In genomic region chr10:127649642-127650041, GRCh38 we compare ENCODE assay signal across 14 cellular contexts.
DNase-seq lines count a peak whose midpoint lies in the region; ATAC-seq, FAIRE-seq and TF ChIP-seq lines count a peak whose summit lies in the region.
"Had no signal": no experiment of that assay in that cellular context is flagged by ENCODE, and none has a peak within 500 bp of the region (broad histone marks: within the 10 kb centered on the region; RNA-seq: fewer than 3 reads in every experiment).

No MANE protein-coding gene starts in this region.

- no peak overlapping the region for H3K4me2 ChIP-seq in mesendoderm (ENCODE audit: low read length)

- H3K23ac ChIP-seq in mesendoderm (ENCODE audit: low read length) = no peak overlapping the region

- no peak for FAIRE-seq in bronchial epithelial cell (lab: Jason Lieb, UNC)

- H3K18ac ChIP-seq in mesendoderm (ENCODE audit: low read length) = no peak overlapping the region

- intact Hi-C loops in left cardiac atrium (cut with DNase I) = no loop called here

- no peaks in the 10 kb centered on the region for H3K79me1 ChIP-seq in mesendoderm (ENCODE audit: low read length)

- H4K5ac ChIP-seq in mesendoderm (ENCODE audit: low read length) = no peak overlapping the region

- TF ChIP-seq CTCF in bronchial epithelial cell (IDR thresholded peaks at IDR 0.05; ENCODE audit: insufficient read depth, low read length, severe bottlenecking) = peak; percentile 23

- no peak overlapping the region for H4K8ac ChIP-seq in mesendoderm (ENCODE audit: low read depth, low read length)

- no peak overlapping the region for H2AK5ac ChIP-seq in mesendoderm (ENCODE audit: low read length)

- H3K27ac ChIP-seq in mesendoderm (ENCODE audit: low read depth, low read length) = no peak overlapping the region
- H3K27ac ChIP-seq: heart left ventricle, transverse colon had no signal

- no peaks in the 10 kb centered on the region for H3K27me3 ChIP-seq in bronchial epithelial cell (ENCODE audit: control insufficient read depth, insufficient read depth, low read length)
- no peaks in the 10 kb centered on the region for H3K27me3 ChIP-seq in mesendoderm (ENCODE audit: insufficient read depth, low read length, poor library complexity)
- H3K27me3 ChIP-seq: transverse colon had no signal

- no peak overlapping the region for H2BK15ac ChIP-seq in mesendoderm (replicated peaks; ENCODE audit: low read depth)

- WGBS in mesendoderm (ENCODE audit: extremely low coverage, insufficient coverage, low lambda C conversion rate) = no CpG with 5 or more reads among the region's 6 CpGs

- H3K36me3 ChIP-seq in bronchial epithelial cell (ENCODE audit: control insufficient read depth, insufficient read depth, low read length) = no peaks in the 10 kb centered on the region
- H3K36me3 ChIP-seq in mesendoderm (ENCODE audit: control insufficient read depth, insufficient read depth, low read length) = no peaks in the 10 kb centered on the region
- H3K36me3 ChIP-seq: heart left ventricle, transverse colon had no signal

- H3K4me3 ChIP-seq in bronchial epithelial cell (ENCODE audit: low read depth, low read length) (no peak overlapping the region), mesendoderm (ENCODE audit: low read length) (no peak overlapping the region)
- H3K4me3 ChIP-seq: heart left ventricle, transverse colon had no signal

- H3K4ac ChIP-seq in mesendoderm (ENCODE audit: low read depth, low read length) = no peak overlapping the region

- no peak overlapping the region for H2BK5ac ChIP-seq in mesendoderm (ENCODE audit: low read length)

- H2BK120ac ChIP-seq in mesendoderm (ENCODE audit: low read depth, low read length) = no peak overlapping the region

- DNase-seq in ELR (ENCODE audit: low read depth) (peak; percentile 0), HT-29 (ENCODE audit: low spot score) (peak; percentile 12), bronchial epithelial cell (ENCODE audit: low read depth) (peak; percentile 7), mesendoderm (peak; percentile 78), COR-L47 (lab: John Stamatoyannopoulos, UW) (no peak), left cardiac atrium (no peak), AG08395 (ENCODE audit: low spot score) (no peak)
- DNase-seq: central memory CD4-positive, alpha-beta T cell; heart left ventricle; NCI-H1930; stimulated activated CD4-positive, alpha-beta T cell treated with anti-CD3 and anti-CD28 coated beads, Interleukin-2, amount 100 ng/mL, for 48 hours; T-helper 1 cell; transverse colon had no signal

- no peak for ATAC-seq in left cardiac atrium
- no peak for ATAC-seq in GM21423 (IDR thresholded peaks at IDR 0.05; ENCODE audit: unreplicated experiment)
- ATAC-seq: heart left ventricle had no signal

- no peak overlapping the region for H3K9ac ChIP-seq in mesendoderm (ENCODE audit: low read length)

- no peaks in the 10 kb centered on the region for H3K4me1 ChIP-seq in mesendoderm (ENCODE audit: control insufficient read depth, low read depth, low read length)
- H3K4me1 ChIP-seq: heart left ventricle, transverse colon had no signal

- H3K79me2 ChIP-seq in mesendoderm (ENCODE audit: control insufficient read depth, insufficient read depth, low read length) = no peaks in the 10 kb centered on the region

- H3K56ac ChIP-seq in mesendoderm (ENCODE audit: low read length) = no peak overlapping the region

Comparison
In these comparisons a context has a peak if more than half of its experiments do, and no peak if none do; other contexts are left out.
1. DNase-seq: peak in ELR (single experiment), HT-29 (single experiment), bronchial epithelial cell (single experiment) and mesendoderm (single experiment); none in COR-L47 (single experiment), left cardiac atrium (single experiment) and AG08395 (single experiment).